ENCODE assay signal across 1 cellular context in genomic region chr10:15718495-15719061, GRCh38.
TF ChIP-seq lines count a peak whose summit lies in the region.

No MANE protein-coding gene starts in this region.

TF ChIP-seq in H1, 55 proteins besides CTCF, POLR2A, EP300 and RAD21:
- TF ChIP-seq KDM5A (IDR thresholded peaks at IDR 0.05; ENCODE audit: low read length) (no peak), POLR2AphosphoS5 (IDR thresholded peaks at IDR 0.05; ENCODE audit: low read depth, low read length) (no peak)
TF ChIP-seq in H1: peak in this region for 0.
